In genomic region chr14:30610719-30611388, GRCh38 we compare ENCODE assay signal across 8 cellular contexts. TPM values are rescaled to one million over a fixed set of nuclear protein-coding genes. Genes with fewer than 3 reads are reported as not detected.
DNase-seq lines count a peak whose midpoint lies in the region; ATAC-seq, FAIRE-seq and TF ChIP-seq lines count a peak whose summit lies in the region.

No MANE protein-coding gene starts in this region.

- H3K27ac ChIP-seq in right atrium auricular region (no peak overlapping the region), adrenal gland (no peak overlapping the region), upper lobe of left lung (no peak overlapping the region)

- H3K9me3 ChIP-seq in right atrium auricular region (no peaks in the 10 kb centered on the region), adrenal gland (replicated peaks in 1 of 3) (no peaks in the 10 kb centered on the region), upper lobe of left lung (no peaks in the 10 kb centered on the region)

- ATAC-seq in Right ventricle myocardium superior (ENCODE audit: poor library complexity), result peak; percentile 51
- peak; percentile 69 to 73 for ATAC-seq in upper lobe of left lung (ENCODE audit: low FRiP score in 2 of 2)
- ATAC-seq in HG02798 (IDR thresholded peaks at IDR 0.05; ENCODE audit: poor library complexity, unreplicated experiment), result no peak

- H3K4me1 ChIP-seq in right atrium auricular region (no peaks in the 10 kb centered on the region), adrenal gland (replicated peaks in 1 of 2) (no peaks in the 10 kb centered on the region), upper lobe of left lung (peaks cover 0 to 13% (median 6%) of the 10 kb centered on the region in 4 donors)

- no peak for TF ChIP-seq EP300 in upper lobe of left lung (IDR thresholded peaks at IDR 0.05)

- intact Hi-C loops in Right ventricle myocardium superior (cut with DNase I), result no loop called here
- intact Hi-C loops in adrenal gland (cut with DNase I), result no loop called here

- no peak overlapping the region for H3K4me3 ChIP-seq in right atrium auricular region
- no peak overlapping the region for H3K4me3 ChIP-seq in adrenal gland
- no peak overlapping the region for H3K4me3 ChIP-seq in upper lobe of left lung

- DNase-seq in Right ventricle myocardium superior, result peak; percentile 48
- no peak for DNase-seq in right atrium auricular region (ENCODE audit: low spot score)
- DNase-seq in NCI-H2081 (lab: John Stamatoyannopoulos, UW), result peak; percentile 82 to 93
- DNase-seq in adrenal gland, result peak; percentile 32 to 60 (median 45)
- DNase-seq in iPS-NIHi7 (ENCODE audit: extremely low spot score), result peak; percentile 12
- DNase-seq in upper lobe of left lung, result peak in 1 of 2 donors; percentile 72
- DNase-seq in GM12892 (ENCODE audit: insufficient read length), result no peak

- TF ChIP-seq POLR2A in adrenal gland (IDR thresholded peaks at IDR 0.05) (no peak), upper lobe of left lung (IDR thresholded peaks at IDR 0.05) (no peak), GM12892 (IDR thresholded peaks at IDR 0.05; ENCODE audit: low read depth, low read length) (no peak)

- H3K36me3 ChIP-seq in right atrium auricular region, result peaks cover 5% of the 10 kb centered on the region
- no peaks in the 10 kb centered on the region for H3K36me3 ChIP-seq in adrenal gland (replicated peaks in 1 of 2)
- H3K36me3 ChIP-seq in upper lobe of left lung, result peaks cover 0 to 4% (median 1%) of the 10 kb centered on the region in 4 donors

- TF ChIP-seq CTCF in right atrium auricular region (IDR thresholded peaks at IDR 0.05) (peak in 1 of 2 donors; percentile 38), adrenal gland (IDR thresholded peaks at IDR 0.05) (peak in 2 of 6 experiments; percentile 12 to 31), upper lobe of left lung (IDR thresholded peaks at IDR 0.05) (peak in 5 of 6 experiments; percentile 15 to 65 (median 16))

- no peak for FAIRE-seq in GM12892 (lab: Jason Lieb, UNC)

- WGBS in adrenal gland, 4 donors, result 60 to 76% (median 65%) methylated on average over 6 of the region's 6 CpGs
- 34 to 37% methylated on average over 6 of the region's 6 CpGs for WGBS in upper lobe of left lung, 2 donors

- H3K27me3 ChIP-seq in right atrium auricular region, result no peaks in the 10 kb centered on the region
- H3K27me3 ChIP-seq in adrenal gland, result no peaks in the 10 kb centered on the region
- no peaks in the 10 kb centered on the region for H3K27me3 ChIP-seq in upper lobe of left lung

RNA-seq across cellular contexts. Expression of gene SCFD1, which starts 11.3 kb away (rescaled TPM):
- total RNA-seq in Right ventricle myocardium superior, result 35.5 TPM
- total RNA-seq in right atrium auricular region, result 10 to 100 TPM; 20.5 to 28.6 TPM
- 10 to 100 TPM; 22.9 to 85.1 (median 63.4) TPM for total RNA-seq in adrenal gland
- 100 to 1,000 TPM; 115 to 147 (median 144) TPM for polyA plus RNA-seq in adrenal gland
- total RNA-seq in upper lobe of left lung, result 100 to 1,000 TPM in 2 of 6 donors, 10 to 100 TPM in 4; 26.1 to 132 (median 66.2) TPM
- 65.6 TPM for polyA plus RNA-seq in GM12892 (2012; ENCODE audit: missing spikeins)

RNA-seq across cellular contexts. Expression of gene G2E3, which starts 51.9 kb away (rescaled TPM):
- total RNA-seq in Right ventricle myocardium superior (5.2 TPM), right atrium auricular region (1 to 10 TPM; 4.2 to 4.5 TPM), adrenal gland (10 to 100 TPM in 5 of 8 donors, 1 to 10 TPM in 3; 4.1 to 15.1 (median 12.2) TPM), upper lobe of left lung (10 to 100 TPM in 5 of 6 donors, 1 to 10 TPM in 1; 8.1 to 15.4 (median 12.6) TPM)
- polyA plus RNA-seq in adrenal gland, result 1 to 10 TPM; 2.4 to 8.4 (median 3.0) TPM
- polyA plus RNA-seq in GM12892 (2012; ENCODE audit: missing spikeins), result 10.2 TPM

Comparison
In these comparisons a context has a peak if more than half of its experiments do, and no peak if none do; other contexts are left out.
1. DNase-seq: peak in Right ventricle myocardium superior (single experiment), NCI-H2081 (2 of 2), adrenal gland (7 of 7) and iPS-NIHi7 (single experiment); none in right atrium auricular region (single experiment) and GM12892 (single experiment).